In genomic region chr4:88285235-88285505, GRCh38 we compare ENCODE assay signal across 8 cellular contexts. TPM values are rescaled to one million over a fixed set of nuclear protein-coding genes. Genes with fewer than 3 reads are reported as not detected.
DNase-seq lines count a peak whose midpoint lies in the region; ATAC-seq and TF ChIP-seq lines count a peak whose summit lies in the region.

No MANE protein-coding gene starts in this region.

- H3K4me3 ChIP-seq in Peyer's patch (peak overlapping the region; percentile 10 to 90 (median 68)), trophoblast cell (ENCODE audit: low read depth, low read length) (no peak overlapping the region)

- H3K79me2 ChIP-seq in trophoblast cell (ENCODE audit: control insufficient read depth, insufficient read depth, low read length, poor library complexity), result peaks cover 3% of the 10 kb centered on the region

- peaks cover 0 to 16% (median 7%) of the 10 kb centered on the region in 4 donors for H3K4me1 ChIP-seq in Peyer's patch
- peaks cover 0 to 4% of the 10 kb centered on the region in 2 experiments for H3K4me1 ChIP-seq in trophoblast cell (ENCODE audit: control insufficient read depth in 1 of 2, insufficient read depth in 2 of 2, low read length in 2 of 2)

- H3K79me1 ChIP-seq in trophoblast cell (ENCODE audit: low read length), result peaks cover 8% of the 10 kb centered on the region

- H3K36me3 ChIP-seq in Peyer's patch, result no peaks in the 10 kb centered on the region
- H3K36me3 ChIP-seq in trophoblast cell (ENCODE audit: control insufficient read depth in 1 of 2, insufficient read depth in 2 of 2, low read length in 2 of 2), result no peaks in the 10 kb centered on the region

- no CpG with 5 or more reads among the region's 3 CpGs for WGBS in trophoblast cell (ENCODE audit: extremely low coverage, insufficient coverage, insufficient read length)

- no peaks in the 10 kb centered on the region for H3K27me3 Mint-ChIP-seq in Calu3 (ENCODE audit: unreplicated experiment)

- intact Hi-C loops in Calu3 (cut with micrococcal nuclease; ENCODE audit: unreplicated experiment), result loop anchor here (10.0 kb wide), 1 partner anchor 90 kb away; the partner anchor contains the start of gene HERC6

- no peak for TF ChIP-seq POLR2A in Peyer's patch (IDR thresholded peaks at IDR 0.05)

- no peaks in the 10 kb centered on the region for H3K9me3 Mint-ChIP-seq in Calu3 (ENCODE audit: low read depth, unreplicated experiment)

- no peak overlapping the region for H4K91ac ChIP-seq in trophoblast cell (ENCODE audit: low read depth, low read length)

- ATAC-seq in HG02884 (IDR thresholded peaks at IDR 0.05; ENCODE audit: unreplicated experiment), result no peak
- no peak for ATAC-seq in HG03280 (IDR thresholded peaks at IDR 0.05; ENCODE audit: unreplicated experiment)

- TSS peak; percentile 81 for BruUV-seq in Calu3 (replicated peaks; lab: Mats Ljungman, UMichigan)

- TF ChIP-seq CTCF in Calu3 (IDR thresholded peaks at IDR 0.05; ENCODE audit: unreplicated experiment) (no peak), Peyer's patch (IDR thresholded peaks at IDR 0.05) (no peak)

- H3K4me2 ChIP-seq in trophoblast cell (ENCODE audit: low read length), result peak overlapping the region; percentile 84

- H3K9me3 ChIP-seq in Peyer's patch, result no peaks in the 10 kb centered on the region
- no peaks in the 10 kb centered on the region for H3K9me3 ChIP-seq in trophoblast cell (ENCODE audit: insufficient read depth, low read depth, low read length)

- H3K9ac ChIP-seq in trophoblast cell (ENCODE audit: low read length), result no peak overlapping the region

- H2BK12ac ChIP-seq in trophoblast cell (ENCODE audit: low read length), result no peak overlapping the region

- no peak overlapping the region for H3K23ac ChIP-seq in trophoblast cell (ENCODE audit: low read length)

- H3K36me3 Mint-ChIP-seq in Calu3 (ENCODE audit: insufficient read depth, unreplicated experiment), result peaks cover 20% of the 10 kb centered on the region

- H3K14ac ChIP-seq in trophoblast cell (ENCODE audit: low read length), result no peak overlapping the region

- H4K8ac ChIP-seq in trophoblast cell (ENCODE audit: low read depth, low read length), result no peak overlapping the region

- no peak overlapping the region for H2BK5ac ChIP-seq in trophoblast cell (ENCODE audit: low read depth, low read length, poor library complexity)

- DNase-seq in Calu3 (no peak), Peyer's patch (no peak), epithelial cell of prostate (ENCODE audit: low read depth, low spot score) (no peak), trophoblast cell (no peak), NCI-H748 treated with DMSO at 0.1 percent for 48 hours (lab: John Stamatoyannopoulos, UW) (no peak), COLO829 (ENCODE audit: low spot score) (no peak)

- no peak overlapping the region for H3K4ac ChIP-seq in trophoblast cell (ENCODE audit: low read depth, low read length)

- H2AK5ac ChIP-seq in trophoblast cell (ENCODE audit: low read length), result no peak overlapping the region

- CTCF ChIA-PET in Calu3 (lab: Charles Lee), result interaction anchor here (1.2 kb wide), 2 partner anchors 9 to 52 kb away, joined by 3 read pairs; no protein-coding TSS in a partner anchor

- H3K27ac ChIP-seq in Peyer's patch (peak overlapping the region; percentile 94 to 100 (median 98)), epithelial cell of prostate (peak overlapping the region; percentile 89), trophoblast cell (ENCODE audit: low read depth, low read length) (no peak overlapping the region)

- peaks cover 22% of the 10 kb centered on the region for H3K4me1 Mint-ChIP-seq in Calu3 (ENCODE audit: low read depth, unreplicated experiment)

- H3K27me3 ChIP-seq in Peyer's patch (no peaks in the 10 kb centered on the region), trophoblast cell (ENCODE audit: insufficient read depth, low read length) (no peaks in the 10 kb centered on the region)

- no peak overlapping the region for H4K12ac ChIP-seq in trophoblast cell (ENCODE audit: low read depth, low read length)

- H2BK120ac ChIP-seq in trophoblast cell (ENCODE audit: insufficient read depth, low read length, poor library complexity), result no peak overlapping the region

- H3K4me3 Mint-ChIP-seq in Calu3 (ENCODE audit: low read depth, unreplicated experiment), result peak overlapping the region; percentile 86

- H2AFZ ChIP-seq in trophoblast cell (ENCODE audit: insufficient read depth, low read length, poor library complexity), result no peak overlapping the region

- no peak overlapping the region for H3K18ac ChIP-seq in trophoblast cell (ENCODE audit: low read length)

- H3K27ac Mint-ChIP-seq in Calu3 (ENCODE audit: unreplicated experiment), result no peak overlapping the region

RNA-seq across cellular contexts. Expression of gene PPM1K, which starts 0.8 kb away (rescaled TPM):
- total RNA-seq in Calu3 (2022) (15.3 and 29.3 TPM in 2 replicates), Peyer's patch (10 to 100 TPM in 2 of 4 donors, 1 to 10 TPM in 2; 7.0 to 75.1 (median 14.2) TPM)
- 5.4 and 5.7 TPM in 2 replicates for polyA plus RNA-seq in trophoblast cell (2013)
